In the genomic region with DNA sequence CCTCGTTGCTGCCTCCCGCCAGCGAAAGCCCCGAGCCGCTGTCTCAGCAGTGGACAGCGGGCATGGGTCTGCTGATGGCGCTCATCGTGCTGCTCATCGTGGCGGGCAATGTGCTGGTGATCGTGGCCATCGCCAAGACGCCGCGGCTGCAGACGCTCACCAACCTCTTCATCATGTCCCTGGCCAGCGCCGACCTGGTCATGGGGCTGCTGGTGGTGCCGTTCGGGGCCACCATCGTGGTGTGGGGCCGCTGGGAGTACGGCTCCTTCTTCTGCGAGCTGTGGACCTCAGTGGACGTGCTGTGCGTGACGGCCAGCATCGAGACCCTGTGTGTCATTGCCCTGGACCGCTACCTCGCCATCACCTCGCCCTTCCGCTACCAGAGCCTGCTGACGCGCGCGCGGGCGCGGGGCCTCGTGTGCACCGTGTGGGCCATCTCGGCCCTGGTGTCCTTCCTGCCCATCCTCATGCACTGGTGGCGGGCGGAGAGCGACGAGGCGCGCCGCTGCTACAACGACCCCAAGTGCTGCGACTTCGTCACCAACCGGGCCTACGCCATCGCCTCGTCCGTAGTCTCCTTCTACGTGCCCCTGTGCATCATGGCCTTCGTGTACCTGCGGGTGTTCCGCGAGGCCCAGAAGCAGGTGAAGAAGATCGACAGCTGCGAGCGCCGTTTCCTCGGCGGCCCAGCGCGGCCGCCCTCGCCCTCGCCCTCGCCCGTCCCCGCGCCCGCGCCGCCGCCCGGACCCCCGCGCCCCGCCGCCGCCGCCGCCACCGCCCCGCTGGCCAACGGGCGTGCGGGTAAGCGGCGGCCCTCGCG, we compare ENCODE assay signal across 9 cellular contexts. TPM values are rescaled to one million over a fixed set of nuclear protein-coding genes. Genes with fewer than 3 reads are reported as not detected.
DNase-seq lines count a peak whose midpoint lies in the region; ATAC-seq and TF ChIP-seq lines count a peak whose summit lies in the region.
"Had no signal": no experiment of that assay in that cellular context is flagged by ENCODE, and none has a peak within 500 bp of the region (broad histone marks: within the 10 kb centered on the region; RNA-seq: fewer than 3 reads in every experiment).

No MANE protein-coding gene starts in this region.

- H3K27ac Mint-ChIP-seq in T-helper 1 cell treated with Interleukin-12 subunit alpha and Interleukin-12 subunit beta and Interleukin-4 antibody, amounts not matched to agents 30 μg/mL and 1 μg/mL, for 36 hours: no peak overlapping the region

- no peaks in the 10 kb centered on the region for H3K9me3 Mint-ChIP-seq in T-helper 1 cell treated with Interleukin-12 subunit alpha and Interleukin-12 subunit beta and Interleukin-4 antibody, amounts not matched to agents 30 μg/mL and 1 μg/mL, for 36 hours

- no peaks in the 10 kb centered on the region for H3K27me3 ChIP-seq in ascending aorta
- H3K27me3 ChIP-seq in thoracic aorta (replicated peaks; ENCODE audit: insufficient read depth): peaks cover 10% of the 10 kb centered on the region

- H3K27ac ChIP-seq in ascending aorta (no peak overlapping the region), thoracic aorta (no peak overlapping the region)

- peaks cover 19% of the 10 kb centered on the region for H3K4me1 Mint-ChIP-seq in T-helper 1 cell treated with Interleukin-12 subunit alpha and Interleukin-12 subunit beta and Interleukin-4 antibody, amounts not matched to agents 30 μg/mL and 1 μg/mL, for 36 hours (ENCODE audit: low read depth)

- H3K4me1 ChIP-seq in ascending aorta (no peaks in the 10 kb centered on the region), thoracic aorta (ENCODE audit: control insufficient read depth in 1 of 2, low read depth in 2 of 2) (peaks cover 3 to 13% of the 10 kb centered on the region in 2 donors)

- WGBS in lower leg skin, 2 donors: 12 to 26% methylated on average over 26 to 45 of the region's 98 CpGs

- intact Hi-C loops in ascending aorta (cut with DNase I) (no loop called here), lower leg skin (cut with DNase I; ENCODE audit: low total_unique reads) (no loop called here)

- TF ChIP-seq CTCF in ascending aorta (IDR thresholded peaks at IDR 0.05) (no peak), lower leg skin (IDR thresholded peaks at IDR 0.05) (no peak), thoracic aorta (IDR thresholded peaks at IDR 0.05) (no peak)

- H3K9me3 ChIP-seq in ascending aorta (no peaks in the 10 kb centered on the region), thoracic aorta (no peaks in the 10 kb centered on the region)

- ATAC-seq in thoracic aorta (ENCODE audit: insufficient number of reproducible peaks, low FRiP score, low read depth) (no peak), HG02610 (IDR thresholded peaks at IDR 0.05; ENCODE audit: unreplicated experiment) (no peak), GM18520 (IDR thresholded peaks at IDR 0.05; ENCODE audit: unreplicated experiment) (no peak)

- peak overlapping the region; percentile 68 for H3K4me3 Mint-ChIP-seq in T-helper 1 cell treated with Interleukin-12 subunit alpha and Interleukin-12 subunit beta and Interleukin-4 antibody, amounts not matched to agents 30 μg/mL and 1 μg/mL, for 36 hours

- H3K27me3 Mint-ChIP-seq in T-helper 1 cell treated with Interleukin-12 subunit alpha and Interleukin-12 subunit beta and Interleukin-4 antibody, amounts not matched to agents 30 μg/mL and 1 μg/mL, for 36 hours (ENCODE audit: low read depth): peaks cover 83% of the 10 kb centered on the region

- H3K36me3 ChIP-seq in ascending aorta (no peaks in the 10 kb centered on the region), thoracic aorta (no peaks in the 10 kb centered on the region)

- no peak for TF ChIP-seq POLR2A in lower leg skin (IDR thresholded peaks at IDR 0.05)

- H3K36me3 Mint-ChIP-seq in T-helper 1 cell treated with Interleukin-12 subunit alpha and Interleukin-12 subunit beta and Interleukin-4 antibody, amounts not matched to agents 30 μg/mL and 1 μg/mL, for 36 hours (ENCODE audit: low read depth): peaks cover 6% of the 10 kb centered on the region

- DNase-seq in T-helper 1 cell: no peak
- no peak for DNase-seq in ascending aorta (ENCODE audit: low spot score in 2 of 2)
- peak in 1 of 2 donors; percentile 85 for DNase-seq in lower leg skin (ENCODE audit: low spot score in 2 of 2)
- DNase-seq in thoracic aorta (ENCODE audit: low spot score): no peak
- DNase-seq in NCI-H2196 treated with DMSO at 0.1 percent for 48 hours (lab: John Stamatoyannopoulos, UW; ENCODE audit: unreplicated experiment): no peak

- H3K4me3 ChIP-seq in ascending aorta: peak overlapping the region; percentile 48 to 59
- H3K4me3 ChIP-seq in lower leg skin (ENCODE audit: low read depth, poor library complexity, severe bottlenecking): peak overlapping the region; percentile 7
- peak overlapping the region; percentile 68 for H3K4me3 ChIP-seq in thoracic aorta

RNA-seq across cellular contexts. Expression of a gene that starts 0.8 kb away (rescaled TPM):
- total RNA-seq in ascending aorta (not detected), lower leg skin (1 to 10 TPM in 1 of 4 donors, under 1 TPM in 3; 0.55 to 1.0 (median 0.82) TPM), thoracic aorta (under 1 TPM; 0.27 to 0.42 TPM)
- total RNA-seq: fibroblast of villous mesenchyme had no signal

Comparison
In these comparisons a context has a peak if more than half of its experiments do, and no peak if none do; other contexts are left out.
1. H3K4me3 ChIP-seq: peak in every context shown above with its lines; median percentile 68 in thoracic aorta; 54 in ascending aorta; 7 in lower leg skin.